ENCODE assay signal across 8 cellular contexts in the genomic region with DNA sequence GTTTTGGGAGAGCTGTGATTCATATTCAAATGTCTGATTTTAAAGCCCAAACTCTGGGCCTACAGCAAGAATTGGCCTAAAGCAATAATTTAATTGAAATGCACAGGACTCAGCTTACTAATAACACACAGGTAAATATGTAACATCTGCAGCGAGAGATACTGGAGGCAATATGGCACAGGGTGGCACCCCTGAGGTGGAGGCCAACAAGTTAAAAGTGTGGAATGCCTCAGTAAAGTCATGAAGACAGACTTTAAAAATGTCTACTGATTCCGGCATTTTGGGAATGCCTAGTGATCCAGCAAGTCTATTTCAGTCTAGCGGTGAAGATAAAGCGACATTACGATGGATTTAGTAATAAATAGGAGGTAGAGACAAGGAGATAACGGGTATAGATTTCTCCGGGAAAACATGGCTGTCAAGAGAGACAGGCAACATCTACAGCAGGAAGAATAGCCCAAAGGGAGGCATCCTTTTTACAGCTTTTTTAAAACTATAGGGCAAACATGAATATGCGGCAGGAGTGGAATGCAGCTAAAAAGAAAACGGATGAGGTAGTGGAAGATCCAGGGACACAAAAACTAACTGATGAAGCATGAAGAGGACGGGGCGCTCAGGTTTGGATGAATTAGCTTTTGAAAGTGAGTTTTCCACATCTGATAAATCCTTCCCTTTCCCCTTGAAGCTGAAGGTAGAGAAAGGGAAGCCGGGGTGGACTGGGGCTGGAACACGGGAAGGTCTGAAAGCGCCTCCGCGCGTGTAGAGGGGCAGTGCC. TPM values are rescaled to one million over a fixed set of nuclear protein-coding genes. Genes with fewer than 3 reads are reported as not detected.
DNase-seq lines count a peak whose midpoint lies in the region; ATAC-seq and TF ChIP-seq lines count a peak whose summit lies in the region.

No MANE protein-coding gene starts in this region.

- peak overlapping the region; percentile 86 for H3K27ac ChIP-seq in vagina

- intact Hi-C loops in vagina (cut with DNase I): no loop called here

- H3K27me3 Mint-ChIP-seq in stimulated activated naive CD8-positive, alpha-beta T cell treated with anti-CD3 and anti-CD28 coated beads, Interleukin-15, Interleukin-2, amounts not matched to agents 100 ng/mL and 50 ng/mL, for 24 hours: no peaks in the 10 kb centered on the region
- no peaks in the 10 kb centered on the region for H3K27me3 Mint-ChIP-seq in memory B cell

- TF ChIP-seq CTCF in astrocyte of the spinal cord (IDR thresholded peaks at IDR 0.05; ENCODE audit: low read depth, low read length) (no peak), vagina (IDR thresholded peaks at IDR 0.05) (no peak)

- no peak for TF ChIP-seq POLR2A in vagina (IDR thresholded peaks at IDR 0.05)

- H3K9me3 ChIP-seq in vagina: no peaks in the 10 kb centered on the region

- no peaks in the 10 kb centered on the region for H3K36me3 ChIP-seq in vagina

- peaks cover 41% of the 10 kb centered on the region for H3K36me3 Mint-ChIP-seq in stimulated activated naive CD8-positive, alpha-beta T cell treated with anti-CD3 and anti-CD28 coated beads, Interleukin-15, Interleukin-2, amounts not matched to agents 100 ng/mL and 50 ng/mL, for 24 hours (ENCODE audit: low read depth)
- H3K36me3 Mint-ChIP-seq in memory B cell: no peaks in the 10 kb centered on the region

- in situ Hi-C loops in astrocyte of the spinal cord (cut with HindIII; ENCODE audit: low sequenced_read_pairs): no loop called here

- DNase-seq in stimulated activated naive CD8-positive, alpha-beta T cell treated with anti-CD3 and anti-CD28 coated beads, Interleukin-15, Interleukin-2, amounts not matched to agents 100 U/mL and 50 U/mL, for 24 hours: no peak
- peak; percentile 17 for DNase-seq in astrocyte of the spinal cord (ENCODE audit: low read depth, low spot score)
- DNase-seq in memory B cell (ENCODE audit: low spot score in 2 of 2): peak in 1 of 2 donors; percentile 5
- no peak for DNase-seq in vagina (ENCODE audit: extremely low spot score in 2 of 2)
- no peak for DNase-seq in mesenteric fat pad (ENCODE audit: low spot score)
- no peak for DNase-seq in mucosa of gallbladder (ENCODE audit: low spot score)

- no peak for ATAC-seq in stimulated activated naive CD8-positive, alpha-beta T cell treated with anti-CD3 and anti-CD28 coated beads, Interleukin-15, Interleukin-2, amounts not matched to agents 100 U/mL and 50 U/mL, for 24 hours
- ATAC-seq in memory B cell (ENCODE audit: low read depth) (no peak), GM18870 (IDR thresholded peaks at IDR 0.05; ENCODE audit: unreplicated experiment) (no peak)

- peak overlapping the region; percentile 75 for H3K4me3 ChIP-seq in astrocyte of the spinal cord (ENCODE audit: low read depth, low read length)
- H3K4me3 ChIP-seq in vagina: peak overlapping the region; percentile 74 to 88

- no peaks in the 10 kb centered on the region for H3K27me3 ChIP-seq in vagina

- peak overlapping the region; percentile 89 for H3K4me3 Mint-ChIP-seq in stimulated activated naive CD8-positive, alpha-beta T cell treated with anti-CD3 and anti-CD28 coated beads, Interleukin-15, Interleukin-2, amounts not matched to agents 100 ng/mL and 50 ng/mL, for 24 hours
- peak overlapping the region; percentile 97 for H3K4me3 Mint-ChIP-seq in memory B cell

- H3K9me3 Mint-ChIP-seq in stimulated activated naive CD8-positive, alpha-beta T cell treated with anti-CD3 and anti-CD28 coated beads, Interleukin-15, Interleukin-2, amounts not matched to agents 100 ng/mL and 50 ng/mL, for 24 hours: no peaks in the 10 kb centered on the region
- no peaks in the 10 kb centered on the region for H3K9me3 Mint-ChIP-seq in memory B cell

- peak overlapping the region; percentile 83 for H3K27ac Mint-ChIP-seq in stimulated activated naive CD8-positive, alpha-beta T cell treated with anti-CD3 and anti-CD28 coated beads, Interleukin-15, Interleukin-2, amounts not matched to agents 100 ng/mL and 50 ng/mL, for 24 hours
- peak overlapping the region; percentile 70 for H3K27ac Mint-ChIP-seq in memory B cell

- H3K4me1 ChIP-seq in vagina: peaks cover 9% of the 10 kb centered on the region

- H3K4me1 Mint-ChIP-seq in stimulated activated naive CD8-positive, alpha-beta T cell treated with anti-CD3 and anti-CD28 coated beads, Interleukin-15, Interleukin-2, amounts not matched to agents 100 ng/mL and 50 ng/mL, for 24 hours (ENCODE audit: low read depth): peaks cover 29% of the 10 kb centered on the region
- H3K4me1 Mint-ChIP-seq in memory B cell: peaks cover 21% of the 10 kb centered on the region

RNA-seq across cellular contexts. Expression of a gene that starts 1.2 kb away (rescaled TPM):
- total RNA-seq in vagina: 3.7 TPM
- total RNA-seq in mesenteric fat pad: 7.5 TPM
- total RNA-seq in mucosa of gallbladder: 2.8 TPM

RNA-seq across cellular contexts. Expression of a gene that starts 37.3 kb away (rescaled TPM):
- total RNA-seq in vagina (11.5 TPM), mesenteric fat pad (5.0 TPM), mucosa of gallbladder (20.8 TPM)
